In the genomic region with DNA sequence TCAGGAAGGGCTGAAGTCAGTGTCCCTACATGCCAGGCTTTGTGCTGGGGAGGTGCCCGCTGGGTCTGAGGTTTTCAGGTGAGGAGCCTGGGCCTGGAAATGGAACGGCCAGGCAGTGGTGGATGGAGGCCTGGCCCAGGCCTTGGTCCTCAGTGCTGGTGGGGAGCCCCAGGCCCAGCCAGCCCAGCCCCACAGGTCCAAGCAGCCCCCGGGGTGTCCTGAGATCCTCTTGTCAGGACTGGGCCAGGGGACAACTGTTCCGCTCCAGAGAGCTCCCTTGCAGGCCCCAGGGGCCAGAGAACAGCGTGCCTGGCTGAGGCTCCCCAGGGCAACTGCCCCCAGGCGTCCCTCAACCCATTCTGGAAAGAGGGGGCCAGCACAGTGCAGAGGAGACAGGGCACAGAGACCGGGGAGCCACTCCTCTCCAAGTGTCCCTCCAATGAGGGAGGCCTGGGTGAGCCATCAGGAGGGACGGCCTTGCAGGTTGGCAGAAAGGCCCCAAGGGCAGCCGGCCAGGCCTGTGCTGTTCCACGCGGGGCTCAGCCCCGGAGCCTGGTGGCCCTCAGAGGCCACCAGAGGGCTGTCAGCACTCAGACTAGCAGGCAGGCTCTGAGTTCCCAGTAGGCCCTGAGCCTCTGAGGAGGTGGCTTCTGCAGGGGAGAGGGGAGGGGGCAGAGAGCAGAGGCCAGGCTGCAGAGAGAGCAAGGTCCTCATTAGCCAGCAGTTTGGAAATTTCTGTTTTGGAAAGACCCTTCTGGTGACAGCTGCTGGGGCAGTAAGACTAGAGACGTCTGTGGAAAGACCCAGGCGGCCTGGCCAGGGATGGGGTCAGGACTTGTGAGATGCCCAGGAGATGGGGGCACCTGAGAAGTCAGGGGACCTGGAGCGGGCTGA, we compare ENCODE assay signal across 21 cellular contexts. TPM values are rescaled to one million over a fixed set of nuclear protein-coding genes. Genes with fewer than 3 reads are reported as not detected.
DNase-seq lines count a peak whose midpoint lies in the region; ATAC-seq, FAIRE-seq and TF ChIP-seq lines count a peak whose summit lies in the region.
"Had no signal": no experiment of that assay in that cellular context is flagged by ENCODE, and none has a peak within 500 bp of the region (broad histone marks: within the 10 kb centered on the region; RNA-seq: fewer than 3 reads in every experiment).

No MANE protein-coding gene starts in this region.

- peak; percentile 54 for DNase-seq in natural killer cell treated with Interleukin-12 subunit alpha and Interleukin-12 subunit beta and Interleukin-15 and Interleukin-18, amount 100 ng/mL, for 72 hours (ENCODE audit: low spot score)
- DNase-seq in natural killer cell (no peak), chondrocyte (ENCODE audit: low spot score) (peak; percentile 75), left lobe of liver (ENCODE audit: low spot score) (peak; percentile 72), upper lobe of right lung (peak; percentile 61), frontal cortex (ENCODE audit: low spot score in 2 of 2) (no peak), NCI-H524 (lab: John Stamatoyannopoulos, UW) (no peak)
- DNase-seq: activated CD4-positive, alpha-beta T cell treated with anti-CD3 and anti-CD28 coated beads, Interleukin-2, amount 10 ng/mL, durations not matched to agents 24 days and 14 days; Caco-2; HFFc6; NCI-H1092 treated with DMSO at 0.1 percent for 48 hours; stomach; T-helper 9 cell had no signal

- H3K4me3 ChIP-seq in upper lobe of right lung: no peak overlapping the region
- H3K4me3 ChIP-seq: gastroesophageal sphincter, SJSA1, stomach, uterus had no signal

- no peaks in the 10 kb centered on the region for H3K27me3 ChIP-seq in upper lobe of right lung
- H3K27me3 ChIP-seq: SJSA1, uterus had no signal

- peak overlapping the region; percentile 24 for H3K27ac ChIP-seq in upper lobe of right lung
- H3K27ac ChIP-seq: gastroesophageal sphincter, SJSA1, stomach, uterus had no signal

- H3K9me3 Mint-ChIP-seq in natural killer cell treated with Interleukin-12 subunit alpha and Interleukin-12 subunit beta and Interleukin-15 and Interleukin-18, amount 100 ng/mL, for 72 hours: no peaks in the 10 kb centered on the region
- H3K9me3 Mint-ChIP-seq in natural killer cell (peaks cover 0 to 3% of the 10 kb centered on the region in 2 donors), chondrocyte (ENCODE audit: low read depth) (peaks cover 6% of the 10 kb centered on the region)
- H3K9me3 Mint-ChIP-seq: activated CD4-positive, alpha-beta T cell treated with anti-CD3 and anti-CD28 coated beads, Interleukin-2, amount 10 ng/mL, durations not matched to agents 24 days and 14 days; HFFc6 had no signal

- H3K36me3 Mint-ChIP-seq in natural killer cell treated with Interleukin-12 subunit alpha and Interleukin-12 subunit beta and Interleukin-15 and Interleukin-18, amount 100 ng/mL, for 72 hours: no peaks in the 10 kb centered on the region
- H3K36me3 Mint-ChIP-seq in natural killer cell: no peaks in the 10 kb centered on the region
- peaks cover 4% of the 10 kb centered on the region for H3K36me3 Mint-ChIP-seq in chondrocyte (ENCODE audit: low read depth)

- intact Hi-C loops in natural killer cell (cut with micrococcal nuclease): no loop called here
- intact Hi-C loops in upper lobe of right lung (cut with DNase I): no loop called here

- H3K4me1 Mint-ChIP-seq in natural killer cell treated with Interleukin-12 subunit alpha and Interleukin-12 subunit beta and Interleukin-15 and Interleukin-18, amount 100 ng/mL, for 72 hours (ENCODE audit: low read depth in 2 of 2): no peaks in the 10 kb centered on the region
- H3K4me1 Mint-ChIP-seq in natural killer cell (no peaks in the 10 kb centered on the region), chondrocyte (ENCODE audit: low read depth) (peaks cover 3% of the 10 kb centered on the region)

- no peak for ATAC-seq in natural killer cell treated with Interleukin-12 subunit alpha and Interleukin-12 subunit beta and Interleukin-15 and Interleukin-18, amount 100 ng/mL, for 72 hours
- no peak for ATAC-seq in natural killer cell
- ATAC-seq in left lobe of liver: peak; percentile 74
- ATAC-seq in upper lobe of right lung: no peak
- no peak for ATAC-seq in esophagus mucosa
- ATAC-seq: gastroesophageal sphincter had no signal

- FAIRE-seq in frontal cortex (lab: Jason Lieb, UNC): no peak
- FAIRE-seq: endothelial cell of umbilical vein, G401.6, islet of Langerhans had no signal

- H3K4me1 ChIP-seq in upper lobe of right lung: peaks cover 11% of the 10 kb centered on the region
- H3K4me1 ChIP-seq: Caco-2, uterus had no signal

- TF ChIP-seq CTCF in natural killer cell (IDR thresholded peaks at IDR 0.05) (no peak), chondrocyte (IDR thresholded peaks at IDR 0.05) (no peak), upper lobe of right lung (IDR thresholded peaks at IDR 0.05) (no peak)

- peaks cover 5 to 11% of the 10 kb centered on the region in 2 donors for H3K27me3 Mint-ChIP-seq in natural killer cell treated with Interleukin-12 subunit alpha and Interleukin-12 subunit beta and Interleukin-15 and Interleukin-18, amount 100 ng/mL, for 72 hours
- peaks cover 0 to 3% of the 10 kb centered on the region in 2 donors for H3K27me3 Mint-ChIP-seq in natural killer cell (ENCODE audit: low read depth in 2 of 2)
- H3K27me3 Mint-ChIP-seq in chondrocyte (ENCODE audit: low read depth): peaks cover 23% of the 10 kb centered on the region

- no peaks in the 10 kb centered on the region for H3K36me3 ChIP-seq in upper lobe of right lung
- H3K36me3 ChIP-seq: gastroesophageal sphincter, SJSA1, stomach, uterus had no signal

- H3K9me3 ChIP-seq in upper lobe of right lung: no peaks in the 10 kb centered on the region
- H3K9me3 ChIP-seq: Caco-2, SJSA1, uterus had no signal

- no peak overlapping the region for H3K27ac Mint-ChIP-seq in natural killer cell treated with Interleukin-12 subunit alpha and Interleukin-12 subunit beta and Interleukin-15 and Interleukin-18, amount 100 ng/mL, for 72 hours
- H3K27ac Mint-ChIP-seq in natural killer cell (no peak overlapping the region), chondrocyte (ENCODE audit: unreplicated experiment) (no peak overlapping the region)
- H3K27ac Mint-ChIP-seq: activated CD4-positive, alpha-beta T cell treated with anti-CD3 and anti-CD28 coated beads, Interleukin-2, amount 10 ng/mL, durations not matched to agents 24 days and 14 days; HFFc6; progenitor cell of endocrine pancreas had no signal

- H3K4me3 Mint-ChIP-seq in natural killer cell treated with Interleukin-12 subunit alpha and Interleukin-12 subunit beta and Interleukin-15 and Interleukin-18, amount 100 ng/mL, for 72 hours: no peak overlapping the region
- no peak overlapping the region for H3K4me3 Mint-ChIP-seq in natural killer cell
- H3K4me3 Mint-ChIP-seq in chondrocyte (ENCODE audit: unreplicated experiment): no peak overlapping the region
- H3K4me3 Mint-ChIP-seq: activated CD4-positive, alpha-beta T cell treated with anti-CD3 and anti-CD28 coated beads, Interleukin-2, amount 10 ng/mL, durations not matched to agents 24 days and 14 days; HFFc6 had no signal

RNA-seq across cellular contexts. Expression of a gene that starts 29.4 kb away (rescaled TPM):
- under 1 TPM in 1 of 2 donors, not detected in 1; 0.14 TPM for total RNA-seq in natural killer cell treated with Interleukin-12 subunit alpha and Interleukin-12 subunit beta and Interleukin-15 and Interleukin-18, amount 100 ng/mL, for 72 hours
- total RNA-seq in natural killer cell: 1 to 10 TPM in 2 of 3 donors, under 1 TPM in 1; 0.97 to 4.9 (median 2.5) TPM
- 1.6 to 2.9 TPM (median 1.9 TPM) in 3 replicates for total RNA-seq in chondrocyte
- 34.9 TPM for total RNA-seq in left lobe of liver
- total RNA-seq in upper lobe of right lung: 38.4 TPM
- 4.5 TPM for total RNA-seq in frontal cortex
- total RNA-seq in esophagus mucosa: 3.9 TPM
- total RNA-seq: Caco-2 had no signal

Comparison
In these comparisons a context has a peak if more than half of its experiments do, and no peak if none do; other contexts are left out.
1. DNase-seq: peak in natural killer cell treated with Interleukin-12 subunit alpha and Interleukin-12 subunit beta and Interleukin-15 and Interleukin-18, amount 100 ng/mL, for 72 hours (single experiment), chondrocyte (single experiment), left lobe of liver (single experiment) and upper lobe of right lung (single experiment); none in natural killer cell (single experiment), frontal cortex (0 of 2) and NCI-H524 (0 of 2).